8 cellular contexts compared by ENCODE assay signal in genomic region chr22:28029201-28029948, GRCh38.
DNase-seq lines count a peak whose midpoint lies in the region; ATAC-seq, FAIRE-seq and TF ChIP-seq lines count a peak whose summit lies in the region.

No MANE protein-coding gene starts in this region.

- POLR2A ChIA-PET in PC-3 (lab: Charles Lee; ENCODE audit: unreplicated experiment), result interaction anchor here (0.6 kb wide), 1 partner anchor 801 kb away, joined by 3 read pairs; no protein-coding TSS in a partner anchor

- H3K27me3 ChIP-seq in PC-3 (ENCODE audit: low read length), result no peaks in the 10 kb centered on the region
- no peaks in the 10 kb centered on the region for H3K27me3 ChIP-seq in small intestine (ENCODE audit: control insufficient read depth in 2 of 2, insufficient read depth in 2 of 2, low read length in 2 of 2)

- peak overlapping the region; percentile 76 for H3K27ac ChIP-seq in PC-3 (ENCODE audit: low read length)
- H3K27ac ChIP-seq in small intestine (ENCODE audit: low read depth in 1 of 2, low read length in 1 of 2), result peak overlapping the region in 1 of 2 donors; percentile 42

- H3K4me1 ChIP-seq in PC-3 (ENCODE audit: insufficient read depth, low read length) (peaks cover 20% of the 10 kb centered on the region), small intestine (ENCODE audit: control insufficient read depth in 2 of 2, insufficient read depth in 1 of 2, low read depth in 1 of 2, low read length in 1 of 2) (peaks cover 0 to 2% of the 10 kb centered on the region in 2 donors)

- BruUV-seq in PC-3 (replicated peaks; lab: Mats Ljungman, UMichigan), result no TSS peak

- no peaks in the 10 kb centered on the region for H3K79me2 ChIP-seq in PC-3 (ENCODE audit: low read length)

- CTCF ChIA-PET in PC-3 (lab: Charles Lee), result no interaction called here

- DNase-seq in PC-3 (peak; percentile 79), Right ventricle myocardium superior (peak; percentile 68), small intestine (peak; percentile 57)
- no peak for DNase-seq in stimulated activated CD4-positive, alpha-beta T cell treated with anti-CD3 and anti-CD28 coated beads, Interleukin-4, amount 100 ng/mL, for 4 hours

- H3K9me3 ChIP-seq in PC-3 (ENCODE audit: low read length) (no peaks in the 10 kb centered on the region), small intestine (ENCODE audit: control insufficient read depth, low read depth) (no peaks in the 10 kb centered on the region)

- no peak; the same call in 1 of the 2 replicates for TF ChIP-seq RAD21 in Ishikawa (IDR thresholded peaks at IDR 0.05; ENCODE audit: low read depth)

- H3K36me3 ChIP-seq in PC-3 (ENCODE audit: low read depth, low read length) (no peaks in the 10 kb centered on the region), small intestine (ENCODE audit: control insufficient read depth in 2 of 2, insufficient read depth in 2 of 2, low read length in 2 of 2) (no peaks in the 10 kb centered on the region)

- H3K4me3 ChIP-seq in PC-3 (ENCODE audit: low read length), result no peak overlapping the region
- no peak overlapping the region for H3K4me3 ChIP-seq in small intestine (ENCODE audit: low read depth in 1 of 2, low read length in 2 of 2)

- no peak for TF ChIP-seq CTCF in PC-3 (conservative IDR thresholded peaks at IDR 0.05; ENCODE audit: low read depth, low read length)

- H3K4me2 ChIP-seq in PC-3 (ENCODE audit: low read length), result peak overlapping the region; percentile 1; the same call in 1 of the 2 replicates

- H4K20me1 ChIP-seq in PC-3 (ENCODE audit: low read length), result no peaks in the 10 kb centered on the region

- H2AFZ ChIP-seq in PC-3 (ENCODE audit: low read length), result no peak overlapping the region

- intact Hi-C loops in PC-3 (cut with micrococcal nuclease) (no loop called here), Right ventricle myocardium superior (cut with DNase I) (loop anchor here (10.0 kb wide), 1 partner anchor 805 kb away; no protein-coding TSS in a partner anchor)

- H3K9ac ChIP-seq in PC-3 (ENCODE audit: low read length), result peak overlapping the region; percentile 3; the same call in 1 of the 2 replicates

- H3F3A ChIP-seq in PC-3 (ENCODE audit: low read length, unreplicated experiment), result no peaks in the 10 kb centered on the region

- peak; percentile 96 for ATAC-seq in PC-3
- ATAC-seq in Right ventricle myocardium superior (ENCODE audit: poor library complexity), result peak; percentile 54
- no peak for ATAC-seq in GM18519 (IDR thresholded peaks at IDR 0.05; ENCODE audit: low FRiP score, unreplicated experiment)
- ATAC-seq in GM21825 (IDR thresholded peaks at IDR 0.05; ENCODE audit: unreplicated experiment), result no peak
- ATAC-seq in GM19035 (IDR thresholded peaks at IDR 0.05; ENCODE audit: unreplicated experiment), result no peak

- no peak for FAIRE-seq in small intestine (lab: Jason Lieb, UNC)

- TF ChIP-seq EP300 in Ishikawa (IDR thresholded peaks at IDR 0.05; ENCODE audit: borderline replicate concordance), result peak; percentile 100

- H3K9me2 ChIP-seq in PC-3 (replicated peaks; ENCODE audit: low read length), result no peaks in the 10 kb centered on the region

- WGBS in small intestine, 3 donors, result 13 to 50% (median 31%) methylated on average over 6 of the region's 6 CpGs

TF ChIP-seq in Ishikawa, 13 proteins besides CTCF, POLR2A, EP300 and RAD21:
- peak; percentile 72; the same call in 1 of the 2 replicates for TF ChIP-seq MAX (IDR thresholded peaks at IDR 0.05)
- peak; percentile 70 for TF ChIP-seq CEBPB (IDR thresholded peaks at IDR 0.05)
- peak; percentile 100 for TF ChIP-seq TCF12 (IDR thresholded peaks at IDR 0.05; ENCODE audit: low read depth)
- peak; percentile 56; the same call in 1 of the 2 replicates for TF ChIP-seq EGR1 (IDR thresholded peaks at IDR 0.05)
- TF ChIP-seq USF1 (IDR thresholded peaks at IDR 0.05), result peak; percentile 26; the same call in 1 of the 2 replicates
- TF ChIP-seq CREB1 (IDR thresholded peaks at IDR 0.05; ENCODE audit: low read depth), result peak; percentile 45; the same call in 1 of the 2 replicates
- no peak for TF ChIP-seq ZBTB7A (IDR thresholded peaks at IDR 0.05; ENCODE audit: low read depth)
- TF ChIP-seq TAF1 (IDR thresholded peaks at IDR 0.05; ENCODE audit: low read depth), result no peak
- no peak; the same call in 1 of the 2 replicates for TF ChIP-seq REST (IDR thresholded peaks at IDR 0.05; ENCODE audit: low read depth)
- TF ChIP-seq YY1 (IDR thresholded peaks at IDR 0.05; ENCODE audit: low read depth), result peak; percentile 46; the same call in 1 of the 2 replicates
- TF ChIP-seq TEAD4 (IDR thresholded peaks at IDR 0.05), result peak; percentile 94
- TF ChIP-seq FOXM1 (IDR thresholded peaks at IDR 0.05; ENCODE audit: borderline replicate concordance, low read depth), result peak; percentile 99
- TF ChIP-seq NFIC (IDR thresholded peaks at IDR 0.05), result peak; percentile 100

Comparison
In these comparisons a context has a peak if more than half of its experiments do, and no peak if none do; other contexts are left out.
1. ATAC-seq: peak in PC-3 (single experiment) and Right ventricle myocardium superior (single experiment); none in GM18519 (single experiment), GM21825 (single experiment) and GM19035 (single experiment).
2. DNase-seq: peak in PC-3 (single experiment), Right ventricle myocardium superior (single experiment) and small intestine (single experiment); none in stimulated activated CD4-positive, alpha-beta T cell treated with anti-CD3 and anti-CD28 coated beads, Interleukin-4, amount 100 ng/mL, for 4 hours (0 of 2).